In genomic region chr12:45729233-45730115, GRCh38 we compare ENCODE assay signal across 8 cellular contexts. TPM values are rescaled to one million over a fixed set of nuclear protein-coding genes. Genes with fewer than 3 reads are reported as not detected.
A peak's percentile ranks its signal among the peaks of the same experiment; 100 is the strongest.
DNase-seq lines count a peak whose midpoint lies in the region; ATAC-seq, FAIRE-seq and TF ChIP-seq lines count a peak whose summit lies in the region.

Gene ARID2, plus strand, starts transcription at chr12:45729706. Its CDS starts 131 bp downstream, at chr12:45729837.

- TF ChIP-seq POLR2A in gastroesophageal sphincter (IDR thresholded peaks at IDR 0.05) = no peak

- no peaks in the 10 kb centered on the region for H3K27me3 ChIP-seq in CD8-positive, alpha-beta memory T cell (ENCODE audit: insufficient read depth, low read length, poor library complexity, severe bottlenecking)
- H3K27me3 ChIP-seq in gastroesophageal sphincter (no peaks in the 10 kb centered on the region), neutrophil (no peaks in the 10 kb centered on the region)

- FAIRE-seq in HTR-8/SVneo (lab: Jason Lieb, UNC) = peak; percentile 26

- H3K27ac ChIP-seq in CD8-positive, alpha-beta memory T cell (ENCODE audit: low read depth, low read length) = peak within 1 kb of the TSS; percentile 96
- H3K27ac ChIP-seq in gastroesophageal sphincter = peak within 1 kb of the TSS; percentile 98 to 100 (median 100)
- peak within 1 kb of the TSS; percentile 96 for H3K27ac ChIP-seq in neutrophil

- peaks cover 34 to 58% (median 45%) of the 10 kb centered on the region in 3 donors for H3K4me1 Mint-ChIP-seq in CD8-positive, alpha-beta memory T cell

- no peaks in the 10 kb centered on the region for H3K9me3 ChIP-seq in CD8-positive, alpha-beta memory T cell (ENCODE audit: low read length)
- no peaks in the 10 kb centered on the region for H3K9me3 ChIP-seq in gastroesophageal sphincter
- no peaks in the 10 kb centered on the region for H3K9me3 ChIP-seq in neutrophil

- H3K4me3 ChIP-seq in CD8-positive, alpha-beta memory T cell (ENCODE audit: low read length) = peak within 1 kb of the TSS; percentile 94
- H3K4me3 ChIP-seq in gastroesophageal sphincter (peak within 1 kb of the TSS; percentile 89 to 93), neutrophil (ENCODE audit: low read depth in 1 of 2, low read length in 1 of 2) (peak within 1 kb of the TSS; percentile 73 to 79)

- POLR2A ChIA-PET in CD8-positive, alpha-beta memory T cell (lab: Charles Lee) = interaction anchor here (0.8 to 4.5 kb wide), 6 partner anchors 9 to 642 kb away, joined by 3 to 29 read pairs (median 5); no protein-coding TSS in a partner anchor

- TF ChIP-seq CTCF in GM20000 (IDR thresholded peaks at IDR 0.05; ENCODE audit: extremely low read depth, missing control alignments) (no peak), gastroesophageal sphincter (IDR thresholded peaks at IDR 0.05) (no peak), neutrophil (IDR thresholded peaks at IDR 0.05) (no peak), subcutaneous adipose tissue (IDR thresholded peaks at IDR 0.05; ENCODE audit: low read depth) (no peak)

- no peak for TF ChIP-seq EP300 in gastroesophageal sphincter (IDR thresholded peaks at IDR 0.05)

- CTCF ChIA-PET in CD8-positive, alpha-beta memory T cell (lab: Charles Lee) = interaction anchor here (1.1 to 7.2 kb wide), 10 partner anchors 10 to 263 kb away, joined by 3 to 45 read pairs (median 6); no protein-coding TSS in a partner anchor

- DNase-seq in CD8-positive, alpha-beta memory T cell = peak; percentile 56 to 80 (median 70)
- DNase-seq in GM20000 (ENCODE audit: low spot score) (peak; percentile 77), HTR-8/SVneo (ENCODE audit: insufficient read length, low spot score) (peak; percentile 18), SIG-M5 (lab: John Stamatoyannopoulos, UW) (peak; percentile 23)
- peak; percentile 68 for DNase-seq in activated naive CD4-positive, alpha-beta T cell treated with Interleukin-2 at 50 U/mL for 16 hours

- no peaks in the 10 kb centered on the region for H3K27me3 Mint-ChIP-seq in CD8-positive, alpha-beta memory T cell

- ATAC-seq in gastroesophageal sphincter = peak; percentile 31

- peaks cover 40% of the 10 kb centered on the region for H3K4me1 ChIP-seq in CD8-positive, alpha-beta memory T cell (ENCODE audit: insufficient read depth, low read length)
- H3K4me1 ChIP-seq in gastroesophageal sphincter = peaks cover 8 to 43% (median 13%) of the 10 kb centered on the region in 3 donors
- peaks cover 61 to 65% of the 10 kb centered on the region in 2 experiments for H3K4me1 ChIP-seq in neutrophil (ENCODE audit: control insufficient read depth in 1 of 2, insufficient read depth in 1 of 2, low read depth in 1 of 2, low read length in 1 of 2)

- 0% methylated on average over 3 to 18 of the region's 89 CpGs for WGBS in gastroesophageal sphincter (ENCODE audit: low coverage in 1 of 2), 2 donors

- H3K36me3 ChIP-seq in CD8-positive, alpha-beta memory T cell (ENCODE audit: insufficient read depth, low read length) = no peaks in the 10 kb centered on the region
- H3K36me3 ChIP-seq in gastroesophageal sphincter = no peaks in the 10 kb centered on the region
- H3K36me3 ChIP-seq in neutrophil = no peaks in the 10 kb centered on the region

- no peaks in the 10 kb centered on the region for H3K9me3 Mint-ChIP-seq in CD8-positive, alpha-beta memory T cell

- H3K4me3 Mint-ChIP-seq in CD8-positive, alpha-beta memory T cell = peak within 1 kb of the TSS; percentile 92 to 99 (median 98)

- peak within 1 kb of the TSS; percentile 84 to 100 (median 98) for H3K27ac Mint-ChIP-seq in CD8-positive, alpha-beta memory T cell

- H3K36me3 Mint-ChIP-seq in CD8-positive, alpha-beta memory T cell = peaks cover 0 to 45% (median 0%) of the 10 kb centered on the region in 3 donors

RNA-seq across cellular contexts. Expression of gene ARID2, which starts in this region (rescaled TPM):
- total RNA-seq in CD8-positive, alpha-beta memory T cell = 10 to 100 TPM; 25.5 to 26.7 TPM
- polyA plus RNA-seq in CD8-positive, alpha-beta memory T cell = 12.9 TPM
- 10 to 100 TPM; 28.9 to 49.0 (median 32.1) TPM for total RNA-seq in gastroesophageal sphincter
- total RNA-seq in subcutaneous adipose tissue = 10 to 100 TPM; 27.7 to 46.5 (median 35.4) TPM

Comparison
In these comparisons a context has a peak if more than half of its experiments do, and no peak if none do; other contexts are left out.
1. Peak in every context shown above with its lines: DNase-seq, ATAC-seq, H3K4me3 ChIP-seq and H3K27ac ChIP-seq.
2. DNase-seq: peak in every context shown above with its lines; median percentile 77 in GM20000; 70 in CD8-positive, alpha-beta memory T cell; 68 in activated naive CD4-positive, alpha-beta T cell treated with Interleukin-2 at 50 U/mL for 16 hours; 23 in SIG-M5; 18 in HTR-8/SVneo.